Comparison of ENCODE assay signal across 24 cellular contexts in genomic region chr6:62059898-62060297, GRCh38.
DNase-seq lines count a peak whose midpoint lies in the region; ATAC-seq and TF ChIP-seq lines count a peak whose summit lies in the region.
"Had no signal": no experiment of that assay in that cellular context is flagged by ENCODE, and none has a peak within 500 bp of the region (broad histone marks: within the 10 kb centered on the region; RNA-seq: fewer than 3 reads in every experiment).

No MANE protein-coding gene starts in this region.

- no peaks in the 10 kb centered on the region for H3K27me3 ChIP-seq in OCI-LY3 (ENCODE audit: low read depth, low read length)
- H3K27me3 ChIP-seq in BE2C = no peaks in the 10 kb centered on the region
- H3K27me3 ChIP-seq: BLaER1 had no signal

- no peak overlapping the region for H2AFZ ChIP-seq in OCI-LY3 (ENCODE audit: low read depth, low read length)

- H3K9me3 Mint-ChIP-seq in memory B cell = peaks cover 2% of the 10 kb centered on the region
- peaks cover 2% of the 10 kb centered on the region for H3K9me3 Mint-ChIP-seq in stimulated activated memory B cell treated with anti-CD40 and anti-IgM and Interleukin-4, amounts not matched to agents 10 μg/mL and 1 μg/mL and 100 μg/mL, for 72 hours

- H3K4me1 Mint-ChIP-seq in memory B cell = peaks cover 7% of the 10 kb centered on the region
- H3K4me1 Mint-ChIP-seq in stimulated activated memory B cell treated with anti-CD40 and anti-IgM and Interleukin-4, amounts not matched to agents 10 μg/mL and 1 μg/mL and 100 μg/mL, for 72 hours = peaks cover 11% of the 10 kb centered on the region
- H3K4me1 Mint-ChIP-seq: CD14-positive monocyte; CD4-positive, alpha-beta memory T cell; CD4-positive, CD25-positive, alpha-beta regulatory T cell; CD8-positive, alpha-beta memory T cell had no signal

- no peak for DNase-seq in memory B cell (ENCODE audit: low spot score in 2 of 2)
- no peak for DNase-seq in stimulated activated naive CD4-positive, alpha-beta T cell treated with Interleukin-2 at 50 U/mL for 16 hours (lab: John Stamatoyannopoulos, UW)
- DNase-seq in BE2C = no peak
- no peak for DNase-seq in erythroblast (lab: John Stamatoyannopoulos, UW)
- DNase-seq: 8988T; ACHN; C1 segment of cervical spinal cord; CD4-positive, alpha-beta memory T cell; CD4-positive, CD25-positive, alpha-beta regulatory T cell; CD8-positive, alpha-beta memory T cell; COR-L47; DMS 273 treated with DMSO at 0.1 percent for 48 hours; DMS153; DMS53; DMS79; DND-41; EL; GDM1 had no signal

- H3K9me3 ChIP-seq in OCI-LY3 (ENCODE audit: insufficient read depth, low read length) (no peaks in the 10 kb centered on the region), BE2C (no peaks in the 10 kb centered on the region)
- H3K9me3 ChIP-seq: BLaER1 had no signal

- H3K4me3 Mint-ChIP-seq in memory B cell = no peak overlapping the region
- H3K4me3 Mint-ChIP-seq in stimulated activated memory B cell treated with anti-CD40 and anti-IgM and Interleukin-4, amounts not matched to agents 10 μg/mL and 1 μg/mL and 100 μg/mL, for 72 hours = no peak overlapping the region
- H3K4me3 Mint-ChIP-seq: CD14-positive monocyte; CD4-positive, alpha-beta memory T cell; CD4-positive, CD25-positive, alpha-beta regulatory T cell; CD8-positive, alpha-beta memory T cell had no signal

- peak overlapping the region; percentile 2; the same call in 1 of the 2 replicates for H3K4me3 ChIP-seq in OCI-LY3 (ENCODE audit: low read length)
- no peak overlapping the region for H3K4me3 ChIP-seq in BE2C (ENCODE audit: low read depth, low read length)
- H3K4me3 ChIP-seq: BLaER1, GM12878 had no signal

- H3K36me3 Mint-ChIP-seq in memory B cell = peaks cover 6% of the 10 kb centered on the region
- peaks cover 6% of the 10 kb centered on the region for H3K36me3 Mint-ChIP-seq in stimulated activated memory B cell treated with anti-CD40 and anti-IgM and Interleukin-4, amounts not matched to agents 10 μg/mL and 1 μg/mL and 100 μg/mL, for 72 hours
- H3K36me3 Mint-ChIP-seq: CD14-positive monocyte; CD4-positive, alpha-beta memory T cell; CD4-positive, CD25-positive, alpha-beta regulatory T cell; CD8-positive, alpha-beta memory T cell had no signal

- peak overlapping the region; percentile 50 for H3K4me2 ChIP-seq in OCI-LY3 (ENCODE audit: low read length)
- H3K4me2 ChIP-seq: BLaER1 had no signal

- H3K36me3 ChIP-seq in OCI-LY3 (replicated peaks; ENCODE audit: low read depth, low read length) (no peaks in the 10 kb centered on the region), BE2C (no peaks in the 10 kb centered on the region)
- H3K36me3 ChIP-seq: BLaER1 had no signal

- H3K4me1 ChIP-seq in OCI-LY3 (ENCODE audit: low read length) = peaks cover 24% of the 10 kb centered on the region
- H3K4me1 ChIP-seq in BE2C = no peaks in the 10 kb centered on the region
- H3K4me1 ChIP-seq: BLaER1 had no signal

- peak; percentile 39 for ATAC-seq in memory B cell (ENCODE audit: low read depth)
- no peak for ATAC-seq in stimulated activated memory B cell treated with anti-CD40 and anti-IgM and Interleukin-4, amounts not matched to agents 10 μg/mL and 1 μg/mL and 100 μg/mL, for 72 hours
- ATAC-seq in HG03196 (IDR thresholded peaks at IDR 0.05; ENCODE audit: unreplicated experiment) = no peak
- ATAC-seq: GM12878 had no signal

- H4K20me1 ChIP-seq in OCI-LY3 (ENCODE audit: insufficient read depth, low read length) = no peaks in the 10 kb centered on the region
- H4K20me1 ChIP-seq: BLaER1 had no signal

- H3K27ac Mint-ChIP-seq in memory B cell = no peak overlapping the region
- peak overlapping the region; percentile 10 for H3K27ac Mint-ChIP-seq in stimulated activated memory B cell treated with anti-CD40 and anti-IgM and Interleukin-4, amounts not matched to agents 10 μg/mL and 1 μg/mL and 100 μg/mL, for 72 hours
- H3K27ac Mint-ChIP-seq: CD14-positive monocyte; CD4-positive, alpha-beta memory T cell; CD4-positive, CD25-positive, alpha-beta regulatory T cell; CD8-positive, alpha-beta memory T cell had no signal

- H3K9ac ChIP-seq in OCI-LY3 (ENCODE audit: low read length) = no peak overlapping the region
- H3K9ac ChIP-seq: BLaER1 had no signal

- H3K27ac ChIP-seq in OCI-LY3 (ENCODE audit: low read length) = no peak overlapping the region
- H3K27ac ChIP-seq: BLaER1 had no signal

- TF ChIP-seq POLR2A in erythroblast (IDR thresholded peaks at IDR 0.05; ENCODE audit: low read length) = no peak

- no peak for TF ChIP-seq CTCF in OCI-LY3 (IDR thresholded peaks at IDR 0.05; ENCODE audit: low read depth, low read length)
- no peak for TF ChIP-seq CTCF in BE2C (IDR thresholded peaks at IDR 0.05; ENCODE audit: low read depth, low read length)

- no peaks in the 10 kb centered on the region for H3K27me3 Mint-ChIP-seq in memory B cell
- no peaks in the 10 kb centered on the region for H3K27me3 Mint-ChIP-seq in stimulated activated memory B cell treated with anti-CD40 and anti-IgM and Interleukin-4, amounts not matched to agents 10 μg/mL and 1 μg/mL and 100 μg/mL, for 72 hours
- H3K27me3 Mint-ChIP-seq: CD4-positive, alpha-beta memory T cell; CD4-positive, CD25-positive, alpha-beta regulatory T cell; CD8-positive, alpha-beta memory T cell had no signal

- H3K79me2 ChIP-seq in OCI-LY3 (ENCODE audit: low read length) = no peaks in the 10 kb centered on the region
